18 cellular contexts compared by ENCODE assay signal in genomic region chr7:47370461-47371042, GRCh38.
DNase-seq lines count a peak whose midpoint lies in the region; ATAC-seq, FAIRE-seq and TF ChIP-seq lines count a peak whose summit lies in the region.
"Had no signal": no experiment of that assay in that cellular context is flagged by ENCODE, and none has a peak within 500 bp of the region (broad histone marks: within the 10 kb centered on the region; RNA-seq: fewer than 3 reads in every experiment).

No MANE protein-coding gene starts in this region.

- peaks cover 7% of the 10 kb centered on the region; the same call in 1 of the 2 replicates for H3K79me1 ChIP-seq in H1 (ENCODE audit: low read depth, low read length)

- no peak for TF ChIP-seq EP300 in H1 (IDR thresholded peaks at IDR 0.05; ENCODE audit: borderline replicate concordance in 1 of 2, low read depth in 2 of 2, low read length in 2 of 2)

- TF ChIP-seq RAD21 in H1 (IDR thresholded peaks at IDR 0.05 in 1 of 2, conservative IDR thresholded peaks at IDR 0.05 in 1 of 2; ENCODE audit: low read depth in 2 of 2, low read length in 2 of 2) = no peak

- no peak overlapping the region for H3K14ac ChIP-seq in H1 (ENCODE audit: insufficient read length)

- peak overlapping the region; percentile 5 for H3K27ac ChIP-seq in left ventricle myocardium inferior (replicated peaks)
- no peak overlapping the region for H3K27ac ChIP-seq in H1 (ENCODE audit: low read depth, low read length)
- H3K27ac ChIP-seq in mucosa of rectum (ENCODE audit: low read depth in 2 of 2, low read length in 2 of 2) = peak overlapping the region; percentile 4 to 84
- no peak overlapping the region for H3K27ac ChIP-seq in caudate nucleus (ENCODE audit: low read depth, low read length)
- H3K27ac ChIP-seq: BLaER1, heart left ventricle, parathyroid adenoma had no signal

- no peak overlapping the region for H2BK5ac ChIP-seq in H1 (ENCODE audit: low read depth, low read length)

- FAIRE-seq in H1 (lab: Jason Lieb, UNC) = no peak
- FAIRE-seq: islet of Langerhans had no signal

- no peak overlapping the region for H2AFZ ChIP-seq in H1 (ENCODE audit: low read length)
- H2AFZ ChIP-seq: parathyroid adenoma had no signal

- no peak for TF ChIP-seq POLR2A in H1 (IDR thresholded peaks at IDR 0.05; ENCODE audit: control extremely low read depth in 1 of 2, low read depth in 2 of 2, low read length in 2 of 2)

- H3K27me3 ChIP-seq in left ventricle myocardium inferior (ENCODE audit: low read depth) (no peaks in the 10 kb centered on the region), H1 (replicated peaks in 1 of 4; ENCODE audit: control insufficient read depth in 3 of 4, extremely low read depth in 1 of 4, insufficient read depth in 3 of 4, low read length in 3 of 4) (no peaks in the 10 kb centered on the region; a peak in 1 of 7 replicates), mucosa of rectum (ENCODE audit: control insufficient read depth in 2 of 2, insufficient read depth in 2 of 2, low read length in 2 of 2) (no peaks in the 10 kb centered on the region), Caco-2 (replicated peaks; ENCODE audit: control insufficient read depth, insufficient read depth, low read length) (no peaks in the 10 kb centered on the region), H7 (ENCODE audit: control insufficient read depth, insufficient read depth, low read length) (no peaks in the 10 kb centered on the region)
- H3K27me3 ChIP-seq: BLaER1, heart left ventricle had no signal

- H3K9me3 ChIP-seq in left ventricle myocardium inferior (replicated peaks) (no peaks in the 10 kb centered on the region), H1 (ENCODE audit: insufficient read depth in 2 of 2, low read depth in 1 of 2, low read length in 1 of 2) (no peaks in the 10 kb centered on the region), mucosa of rectum (ENCODE audit: control insufficient read depth in 2 of 2, low read length in 2 of 2) (no peaks in the 10 kb centered on the region), Caco-2 (no peaks in the 10 kb centered on the region)
- H3K9me3 ChIP-seq: BLaER1, heart left ventricle had no signal

- CTCF ChIA-PET in H1 (lab: Charles Lee; ENCODE audit: partially characterized antibody) (interaction anchor here (0.6 to 1.8 kb wide), 4 partner anchors 11 to 445 kb away, joined by 3 to 8 read pairs (median 4); no protein-coding TSS in a partner anchor), Caco-2 (lab: Charles Lee) (no interaction called here)

- H2BK120ac ChIP-seq in H1 (replicated peaks; ENCODE audit: low read depth, low read length) = no peak overlapping the region

- no peak overlapping the region; the same call in 1 of the 2 replicates for H4K8ac ChIP-seq in H1 (ENCODE audit: extremely low read depth, insufficient read depth, low read length)

- H3K27me3 Mint-ChIP-seq in type B pancreatic cell (peaks cover 7% of the 10 kb centered on the region), Caco-2 (ENCODE audit: insufficient read depth, unreplicated experiment) (no peaks in the 10 kb centered on the region)
- H3K27me3 Mint-ChIP-seq: activated naive CD4-positive, alpha-beta T cell treated with anti-CD3 and anti-CD28 coated beads, Interleukin-2, amount 50 U/mL, for 24 hours; stimulated activated memory B cell treated with anti-CD40 and anti-IgM and Interleukin-4, amounts not matched to agents 10 μg/mL and 1 μg/mL and 100 μg/mL, for 72 hours had no signal

- H2AK5ac ChIP-seq in H1 (ENCODE audit: low read depth, low read length) = no peak overlapping the region

- H2BK15ac ChIP-seq in H1 (ENCODE audit: low read length) = no peak overlapping the region

- intact Hi-C loops in left ventricle myocardium inferior (cut with micrococcal nuclease) = no loop called here
- intact Hi-C loops in Right ventricle myocardium inferior (cut with DNase I) = loop anchor here (5.0 kb wide), 1 partner anchor 33 kb away; no protein-coding TSS in a partner anchor
- intact Hi-C loops in Caco-2 (cut with micrococcal nuclease; ENCODE audit: unreplicated experiment) = no loop called here

- H3K56ac ChIP-seq in H1 (replicated peaks; ENCODE audit: insufficient read length, low read depth, low read length) = no peak overlapping the region

- no peak overlapping the region for H4K91ac ChIP-seq in H1 (replicated peaks; ENCODE audit: insufficient read length, low read length)

- peaks cover 42% of the 10 kb centered on the region for H3K4me1 Mint-ChIP-seq in type B pancreatic cell (ENCODE audit: unreplicated experiment)
- peaks cover 14% of the 10 kb centered on the region for H3K4me1 Mint-ChIP-seq in Caco-2 (ENCODE audit: low read depth, unreplicated experiment)
- H3K4me1 Mint-ChIP-seq: activated naive CD4-positive, alpha-beta T cell treated with anti-CD3 and anti-CD28 coated beads, Interleukin-2, amount 50 U/mL, for 24 hours; stimulated activated memory B cell treated with anti-CD40 and anti-IgM and Interleukin-4, amounts not matched to agents 10 μg/mL and 1 μg/mL and 100 μg/mL, for 72 hours had no signal

- no peak overlapping the region for H4K5ac ChIP-seq in H1 (ENCODE audit: insufficient read length, low read depth, low read length)

- no peak overlapping the region for H3K23ac ChIP-seq in H1 (ENCODE audit: insufficient read length)

- no peak overlapping the region for H3K18ac ChIP-seq in H1 (ENCODE audit: extremely low read depth, low read length)

- H3K79me2 ChIP-seq in H1 (ENCODE audit: control insufficient read depth in 1 of 2, insufficient read depth in 2 of 2, low read length in 2 of 2) = no peaks in the 10 kb centered on the region; a peak in 1 of 4 replicates

- no peak overlapping the region for H2BK12ac ChIP-seq in H1 (ENCODE audit: low read depth, low read length)

- H3K36me3 Mint-ChIP-seq in type B pancreatic cell = peaks cover 15% of the 10 kb centered on the region
- H3K36me3 Mint-ChIP-seq in Caco-2 (ENCODE audit: insufficient read depth, unreplicated experiment) = peaks cover 95% of the 10 kb centered on the region
- H3K36me3 Mint-ChIP-seq: activated naive CD4-positive, alpha-beta T cell treated with anti-CD3 and anti-CD28 coated beads, Interleukin-2, amount 50 U/mL, for 24 hours had no signal

- no peaks in the 10 kb centered on the region for H3K23me2 ChIP-seq in H1 (ENCODE audit: low read depth, low read length)

- H4K20me1 ChIP-seq in H1 (replicated peaks in 1 of 2; ENCODE audit: control insufficient read depth in 1 of 2, insufficient read depth in 2 of 2, low read length in 2 of 2) = no peaks in the 10 kb centered on the region

- H3K4ac ChIP-seq in H1 (replicated peaks; ENCODE audit: insufficient read length, low read depth, low read length) = no peak overlapping the region

- no peak overlapping the region for H3K4me3 Mint-ChIP-seq in type B pancreatic cell
- H3K4me3 Mint-ChIP-seq in Caco-2 (ENCODE audit: unreplicated experiment) = no peak overlapping the region
- H3K4me3 Mint-ChIP-seq: activated naive CD4-positive, alpha-beta T cell treated with anti-CD3 and anti-CD28 coated beads, Interleukin-2, amount 50 U/mL, for 24 hours; stimulated activated memory B cell treated with anti-CD40 and anti-IgM and Interleukin-4, amounts not matched to agents 10 μg/mL and 1 μg/mL and 100 μg/mL, for 72 hours had no signal

- POLR2A ChIA-PET in H1 (lab: Charles Lee; ENCODE audit: partially characterized antibody) = no interaction called here
- POLR2A ChIA-PET in Caco-2 (lab: Charles Lee) = no interaction called here

- no TSS peak for BruUV-seq in Caco-2 (replicated peaks; lab: Mats Ljungman, UMichigan)

- no peak for ATAC-seq in Right ventricle myocardium inferior
- ATAC-seq: heart left ventricle; stimulated activated memory B cell treated with anti-CD40 and anti-IgM and Interleukin-4, amounts not matched to agents 10 μg/mL and 1 μg/mL and 100 μg/mL, for 72 hours had no signal

- no peak overlapping the region for H3K9ac ChIP-seq in H1 (replicated peaks in 1 of 4; ENCODE audit: extremely low read depth in 1 of 4, low read depth in 3 of 4, low read length in 3 of 4)
- peak overlapping the region in 1 of 2 donors; percentile 21 for H3K9ac ChIP-seq in mucosa of rectum (ENCODE audit: low read depth in 1 of 2, low read length in 2 of 2)
- H3K9ac ChIP-seq: BLaER1, parathyroid adenoma had no signal

- H2BK20ac ChIP-seq in H1 (ENCODE audit: low read length) = no peak overlapping the region

- WGBS in H1 (ENCODE audit: extremely low coverage in 1 of 2, insufficient coverage in 1 of 2, insufficient read length in 1 of 2, insufficient replicate concordance in 2 of 2, low coverage in 1 of 2, low lambda C conversion rate in 2 of 2, missing lambda C conversion rate in 1 of 2), 2 experiments = 93% methylated on average over 15 of the region's 15 CpGs; no CpG with 5 or more reads in 1 of the 2 experiments

- DNase-seq in left ventricle myocardium inferior = no peak
- DNase-seq in Right ventricle myocardium inferior (ENCODE audit: missing footprints) = no peak
- DNase-seq in H1 (ENCODE audit: low read depth in 1 of 2, low spot score in 2 of 2) = no peak
- no peak for DNase-seq in type B pancreatic cell (ENCODE audit: extremely low spot score, unreplicated experiment)
- DNase-seq in Caco-2 = no peak
- no peak for DNase-seq in H7
- DNase-seq in caudate nucleus (lab: John Stamatoyannopoulos, UW) = no peak
- DNase-seq: activated CD4-positive, alpha-beta T cell treated with anti-CD3 and anti-CD28 coated beads, Interleukin-2, amount 50 U/mL, for 1 hour; DND-41; NCI-H1105; NCI-H2171 had no signal

- H3K9me3 Mint-ChIP-seq in type B pancreatic cell (no peaks in the 10 kb centered on the region), Caco-2 (ENCODE audit: unreplicated experiment) (no peaks in the 10 kb centered on the region)
- H3K9me3 Mint-ChIP-seq: activated naive CD4-positive, alpha-beta T cell treated with anti-CD3 and anti-CD28 coated beads, Interleukin-2, amount 50 U/mL, for 24 hours; stimulated activated memory B cell treated with anti-CD40 and anti-IgM and Interleukin-4, amounts not matched to agents 10 μg/mL and 1 μg/mL and 100 μg/mL, for 72 hours had no signal

- no peak overlapping the region for H3K4me2 ChIP-seq in H1 (ENCODE audit: insufficient read depth in 1 of 2, low read depth in 2 of 2, low read length in 2 of 2)
- H3K4me2 ChIP-seq: BLaER1 had no signal

- H3K4me3 ChIP-seq in left ventricle myocardium inferior (no peak overlapping the region), H1 (ENCODE audit: extremely low read depth in 1 of 4, insufficient read depth in 2 of 4, low read depth in 3 of 4, low read length in 4 of 4) (no peak overlapping the region), mucosa of rectum (ENCODE audit: low read length in 2 of 2) (no peak overlapping the region), Caco-2 (ENCODE audit: low read depth, low read length) (no peak overlapping the region), H7 (ENCODE audit: insufficient read depth, low read depth, low read length) (no peak overlapping the region)
- H3K4me3 ChIP-seq: BLaER1, heart left ventricle had no signal

- H3K4me1 ChIP-seq in left ventricle myocardium inferior (peaks cover 58% of the 10 kb centered on the region), H1 (replicated peaks in 1 of 4; ENCODE audit: control insufficient read depth in 3 of 4, insufficient read depth in 4 of 4, low read length in 3 of 4) (peaks cover 0 to 7% (median 3%) of the 10 kb centered on the region in 4 experiments; a peak in 6 of 7 replicates), mucosa of rectum (ENCODE audit: control insufficient read depth in 2 of 2, insufficient read depth in 2 of 2, low read length in 2 of 2) (peaks cover 42 to 48% of the 10 kb centered on the region in 2 donors), Caco-2 (no peaks in the 10 kb centered on the region)
- H3K4me1 ChIP-seq: BLaER1 had no signal

- H3K27ac Mint-ChIP-seq in type B pancreatic cell (peak overlapping the region; percentile 78), Caco-2 (ENCODE audit: unreplicated experiment) (no peak overlapping the region)
- H3K27ac Mint-ChIP-seq: activated naive CD4-positive, alpha-beta T cell treated with anti-CD3 and anti-CD28 coated beads, Interleukin-2, amount 50 U/mL, for 24 hours; stimulated activated memory B cell treated with anti-CD40 and anti-IgM and Interleukin-4, amounts not matched to agents 10 μg/mL and 1 μg/mL and 100 μg/mL, for 72 hours had no signal

- TF ChIP-seq CTCF in left ventricle myocardium inferior (IDR thresholded peaks at IDR 0.05; ENCODE audit: borderline replicate concordance) (no peak), H1 (IDR thresholded peaks at IDR 0.05; ENCODE audit: control extremely low read depth in 1 of 3, insufficient read depth in 1 of 3, low read depth in 1 of 3, low read length in 3 of 3) (no peak), type B pancreatic cell (conservative IDR thresholded peaks at IDR 0.05) (no peak), Caco-2 (IDR thresholded peaks at IDR 0.05; ENCODE audit: insufficient read depth in 1 of 2, low read depth in 1 of 2, low read length in 1 of 2, severe bottlenecking in 1 of 2, unreplicated experiment in 1 of 2) (no peak)

- peaks cover 17% of the 10 kb centered on the region for H3K36me3 ChIP-seq in left ventricle myocardium inferior
- H3K36me3 ChIP-seq in H1 (ENCODE audit: control insufficient read depth in 2 of 4, insufficient read depth in 4 of 4, low read length in 3 of 4) = peaks cover 2 to 8% (median 5%) of the 10 kb centered on the region in 4 experiments; a peak in 4 of 8 replicates
- H3K36me3 ChIP-seq in mucosa of rectum (ENCODE audit: control insufficient read depth in 2 of 2, insufficient read depth in 2 of 2, low read length in 2 of 2) = peaks cover 30 to 35% of the 10 kb centered on the region in 2 donors
- H3K36me3 ChIP-seq in Caco-2 (ENCODE audit: control insufficient read depth, insufficient read depth, low read length) = peaks cover 2% of the 10 kb centered on the region
- H3K36me3 ChIP-seq in H7 (replicated peaks; ENCODE audit: control insufficient read depth, insufficient read depth, low read length) = no peaks in the 10 kb centered on the region

Comparison
In these comparisons a context has a peak if more than half of its experiments do, and no peak if none do; other contexts are left out.
1. H3K27ac ChIP-seq: peak in left ventricle myocardium inferior (single experiment) and mucosa of rectum (2 of 2); none in H1 (single experiment) and caudate nucleus (single experiment).